17 cellular contexts compared by ENCODE assay signal in genomic region chr5:127898551-127899213, GRCh38.
DNase-seq lines count a peak whose midpoint lies in the region; ATAC-seq and TF ChIP-seq lines count a peak whose summit lies in the region.
"Had no signal": no experiment of that assay in that cellular context is flagged by ENCODE, and none has a peak within 500 bp of the region (broad histone marks: within the 10 kb centered on the region; RNA-seq: fewer than 3 reads in every experiment).

No MANE protein-coding gene starts in this region.

- peaks cover 5% of the 10 kb centered on the region for H3F3A ChIP-seq in SK-N-SH (replicated peaks; ENCODE audit: insufficient read depth)

- no peak for TF ChIP-seq CTCF in SK-N-SH (IDR thresholded peaks at IDR 0.05)
- no peak for TF ChIP-seq CTCF in fibroblast of pulmonary artery (IDR thresholded peaks at IDR 0.05; ENCODE audit: low read length, missing control alignments)

- H4K20me1 ChIP-seq in SK-N-SH (ENCODE audit: insufficient read depth) = no peaks in the 10 kb centered on the region
- H4K20me1 ChIP-seq: BLaER1 treated with 17β-estradiol and CSF1 and Interleukin-3, amounts not matched to agents 10 nM and 100 nM had no signal

- no peaks in the 10 kb centered on the region for H3K9me3 ChIP-seq in SK-N-SH
- H3K9me3 ChIP-seq: BLaER1 treated with 17β-estradiol and CSF1 and Interleukin-3, amounts not matched to agents 10 nM and 100 nM; gastrocnemius medialis; HAP-1 had no signal

- H3K9me2 ChIP-seq in SK-N-SH = no peaks in the 10 kb centered on the region

- no peak for TF ChIP-seq RAD21 in SK-N-SH (IDR thresholded peaks at IDR 0.05; ENCODE audit: low read length)

- POLR2A ChIA-PET in SK-N-SH (lab: Yijun Ruan, JAX) = no interaction called here

- DNase-seq in stimulated activated CD4-positive, alpha-beta T cell treated with anti-CD3 and anti-CD28 coated beads, Interleukin-4, amount 100 ng/mL, for 24 hours = peak; percentile 8
- no peak for DNase-seq in stimulated activated CD4-positive, alpha-beta T cell treated with anti-CD3 and anti-CD28 coated beads, Interleukin-2, amount 100 ng/mL, for 24 hours
- DNase-seq in SK-N-SH (no peak), fibroblast of pulmonary artery (ENCODE audit: low read depth) (peak; percentile 37), medulla oblongata (ENCODE audit: extremely low spot score) (no peak), NCI-H2196 (lab: John Stamatoyannopoulos, UW; ENCODE audit: unreplicated experiment) (no peak)
- DNase-seq: amniotic stem cell; gastrocnemius medialis; kidney; NCI-H1105; NCI-H510A; posterior cingulate gyrus; stimulated activated naive B cell treated with anti-CD40 and anti-IgM and Interleukin-4, amounts not matched to agents 10 μg/mL and 1 μg/mL and 100 μg/mL, for 72 hours had no signal

- H3K27me3 ChIP-seq in SK-N-SH (ENCODE audit: insufficient read depth) = no peaks in the 10 kb centered on the region
- H3K27me3 ChIP-seq: BLaER1 treated with 17β-estradiol and CSF1 and Interleukin-3, amounts not matched to agents 10 nM and 100 nM; gastrocnemius medialis had no signal

- H3K4me1 ChIP-seq in SK-N-SH (ENCODE audit: control insufficient read depth in 1 of 2, insufficient read depth in 2 of 2, low read depth in 1 of 2, low read length in 1 of 2) = peaks cover 0 to 12% of the 10 kb centered on the region in 2 experiments; a peak in 1 of 4 replicates
- H3K4me1 ChIP-seq: gastrocnemius medialis had no signal

- peak overlapping the region; percentile 40; the same call in 1 of the 2 replicates for H3K4me2 ChIP-seq in SK-N-SH

- H2AFZ ChIP-seq in SK-N-SH (ENCODE audit: low read depth) = peak overlapping the region; percentile 70; the same call in 1 of the 2 replicates

- CTCF ChIA-PET in SK-N-SH (lab: Yijun Ruan, JAX) = interaction anchor here (0.8 to 1.7 kb wide), 5 partner anchors 9 to 303 kb away, joined by 3 to 5 read pairs (median 3); no protein-coding TSS in a partner anchor

- no peaks in the 10 kb centered on the region for H3K36me3 ChIP-seq in SK-N-SH (replicated peaks in 1 of 2; ENCODE audit: control insufficient read depth in 1 of 2, insufficient read depth in 2 of 2, low read length in 1 of 2)
- H3K36me3 ChIP-seq: BLaER1 treated with 17β-estradiol and CSF1 and Interleukin-3, amounts not matched to agents 10 nM and 100 nM; gastrocnemius medialis; HAP-1 had no signal

- no peak overlapping the region for H3K27ac ChIP-seq in SK-N-SH (ENCODE audit: low read depth in 2 of 2, low read length in 1 of 2)
- H3K27ac ChIP-seq: BLaER1 treated with 17β-estradiol and CSF1 and Interleukin-3, amounts not matched to agents 10 nM and 100 nM; gastrocnemius medialis had no signal

- WGBS in SK-N-SH (ENCODE audit: low lambda C conversion rate) = 92% methylated on average over 4 of the region's 4 CpGs

- no peak overlapping the region for H3K4me3 ChIP-seq in SK-N-SH (ENCODE audit: low read depth in 2 of 2, low read length in 1 of 2)
- H3K4me3 ChIP-seq in fibroblast of pulmonary artery (replicated peaks; ENCODE audit: low read depth, low read length) = no peak overlapping the region
- H3K4me3 ChIP-seq: BLaER1 treated with 17β-estradiol and CSF1 and Interleukin-3, amounts not matched to agents 10 nM and 100 nM; gastrocnemius medialis; HAP-1 had no signal

- no peak overlapping the region for H3K9ac ChIP-seq in SK-N-SH
- H3K9ac ChIP-seq: BLaER1 treated with 17β-estradiol and CSF1 and Interleukin-3, amounts not matched to agents 10 nM and 100 nM had no signal

- TF ChIP-seq EP300 in SK-N-SH (IDR thresholded peaks at IDR 0.05; ENCODE audit: borderline replicate concordance in 1 of 2, low read depth in 1 of 2, low read length in 1 of 2) = no peak

- no peak for ATAC-seq in GM19324 (IDR thresholded peaks at IDR 0.05; ENCODE audit: low FRiP score, unreplicated experiment)
- no peak for ATAC-seq in HG03108 (IDR thresholded peaks at IDR 0.05; ENCODE audit: unreplicated experiment)
- ATAC-seq: gastrocnemius medialis; stimulated activated naive B cell treated with anti-CD40 and anti-IgM and Interleukin-4, amounts not matched to agents 10 μg/mL and 1 μg/mL and 100 μg/mL, for 72 hours had no signal

- no peaks in the 10 kb centered on the region for H3K79me2 ChIP-seq in SK-N-SH (ENCODE audit: insufficient read depth)

TF ChIP-seq in SK-N-SH, 30 proteins besides CTCF, POLR2A, EP300 and RAD21:
- TF ChIP-seq NRF1 (IDR thresholded peaks at IDR 0.05; ENCODE audit: low read depth, low read length) (no peak), TCF12 (IDR thresholded peaks at IDR 0.05) (no peak), FOSL2 (IDR thresholded peaks at IDR 0.05; ENCODE audit: borderline replicate concordance, low read depth) (no peak), GATA2 (CRISPR knock-in tag; IDR thresholded peaks at IDR 0.05) (no peak), FOXJ3 (CRISPR knock-in tag; IDR thresholded peaks at IDR 0.05) (no peak), CHD2 (IDR thresholded peaks at IDR 0.05; ENCODE audit: low read length, partially characterized antibody) (no peak), REST (IDR thresholded peaks at IDR 0.05; ENCODE audit: low read depth, low read length) (no peak), RXRA (IDR thresholded peaks at IDR 0.05; ENCODE audit: borderline replicate concordance, low read depth) (no peak), MEF2A (IDR thresholded peaks at IDR 0.05; ENCODE audit: borderline replicate concordance, low read depth) (no peak)

Comparison
In these comparisons a context has a peak if more than half of its experiments do, and no peak if none do; other contexts are left out.
1. DNase-seq: peak in stimulated activated CD4-positive, alpha-beta T cell treated with anti-CD3 and anti-CD28 coated beads, Interleukin-4, amount 100 ng/mL, for 24 hours (single experiment) and fibroblast of pulmonary artery (single experiment); none in stimulated activated CD4-positive, alpha-beta T cell treated with anti-CD3 and anti-CD28 coated beads, Interleukin-2, amount 100 ng/mL, for 24 hours (0 of 2), SK-N-SH (single experiment), medulla oblongata (single experiment) and NCI-H2196 (single experiment).